In genomic region chr1:153534933-153535663, GRCh38 we compare ENCODE assay signal across 8 cellular contexts. TPM values are rescaled to one million over a fixed set of nuclear protein-coding genes. Genes with fewer than 3 reads are reported as not detected.
DNase-seq lines count a peak whose midpoint lies in the region; ATAC-seq and TF ChIP-seq lines count a peak whose summit lies in the region.

No MANE protein-coding gene starts in this region.

- TF ChIP-seq CTCF in BE2C (IDR thresholded peaks at IDR 0.05; ENCODE audit: low read depth, low read length) (no peak), fibroblast of the aortic adventitia (IDR thresholded peaks at IDR 0.05; ENCODE audit: insufficient read depth, low read length) (peak; percentile 26)
- no peak for TF ChIP-seq CTCF in activated CD8-positive, alpha-beta T cell treated with anti-CD3 and anti-CD28 coated beads for 36 hours (IDR thresholded peaks at IDR 0.05)

- peaks cover 17% of the 10 kb centered on the region for H3K36me3 Mint-ChIP-seq in activated CD8-positive, alpha-beta T cell treated with anti-CD3 and anti-CD28 coated beads for 36 hours (ENCODE audit: low read depth)

- H4K91ac ChIP-seq in neuronal stem cell (ENCODE audit: low read depth, low read length, poor library complexity) = peak overlapping the region; percentile 74

- H3K79me1 ChIP-seq in neuronal stem cell (ENCODE audit: low read depth, low read length) = no peaks in the 10 kb centered on the region

- H2AK5ac ChIP-seq in neuronal stem cell (ENCODE audit: low read depth, low read length) = peak overlapping the region; percentile 99

- DNase-seq in BE2C (no peak), fibroblast of the aortic adventitia (ENCODE audit: low read depth) (peak; percentile 61), neuronal stem cell (ENCODE audit: low spot score) (no peak), NCI-H1105 treated with DMSO at 0.1 percent for 48 hours (lab: John Stamatoyannopoulos, UW) (no peak), NCI-H82 (lab: John Stamatoyannopoulos, UW) (no peak)
- DNase-seq in activated CD8-positive, alpha-beta T cell treated with anti-CD3 and anti-CD28 coated beads for 36 hours = peak; percentile 64

- H3K9ac ChIP-seq in neuronal stem cell (ENCODE audit: low read depth, low read length, poor library complexity) = peak overlapping the region; percentile 79

- no peak overlapping the region for H4K8ac ChIP-seq in neuronal stem cell (ENCODE audit: low read depth, low read length)

- H3K9me3 ChIP-seq in BE2C = no peaks in the 10 kb centered on the region
- no peaks in the 10 kb centered on the region for H3K9me3 ChIP-seq in neuronal stem cell (replicated peaks in 1 of 2; ENCODE audit: control insufficient read depth in 2 of 2, insufficient read depth in 1 of 2, low read depth in 1 of 2, low read length in 2 of 2)

- H3K27ac Mint-ChIP-seq in activated CD8-positive, alpha-beta T cell treated with anti-CD3 and anti-CD28 coated beads for 36 hours = peak overlapping the region; percentile 96

- intact Hi-C loops in activated CD8-positive, alpha-beta T cell treated with anti-CD3 and anti-CD28 coated beads for 36 hours (cut with micrococcal nuclease) = no loop called here

- no peak overlapping the region for H3K27ac ChIP-seq in neuronal stem cell (replicated peaks; ENCODE audit: low read length)

- H3K4me1 Mint-ChIP-seq in activated CD8-positive, alpha-beta T cell treated with anti-CD3 and anti-CD28 coated beads for 36 hours (ENCODE audit: low read depth) = peaks cover 71% of the 10 kb centered on the region

- CTCF ChIA-PET in activated CD8-positive, alpha-beta T cell treated with anti-CD3 and anti-CD28 coated beads for 36 hours (lab: Charles Lee) = interaction anchor here (0.8 to 5.5 kb wide), 10 partner anchors 10 to 103 kb away, joined by 4 to 191 read pairs (median 8); partner anchors contain the start of genes CHTOP and S100A4

- no peak overlapping the region for H2AFZ ChIP-seq in neuronal stem cell (ENCODE audit: low read length)

- POLR2A ChIA-PET in activated CD8-positive, alpha-beta T cell treated with anti-CD3 and anti-CD28 coated beads for 36 hours (lab: Charles Lee) = interaction anchor here (0.7 to 7.9 kb wide), 14 partner anchors 9 to 387 kb away, joined by 3 to 97 read pairs (median 4); partner anchors contain the start of genes CHTOP, S100A3 and S100A4

- peak overlapping the region; percentile 60 for H3K4ac ChIP-seq in neuronal stem cell (ENCODE audit: low read length)

- H3K4me3 ChIP-seq in BE2C (ENCODE audit: low read depth, low read length) (peak overlapping the region; percentile 74), fibroblast of the aortic adventitia (ENCODE audit: low read depth, low read length) (peak overlapping the region; percentile 100), neuronal stem cell (ENCODE audit: low read length in 2 of 2) (peak overlapping the region in 1 of 2 donors; percentile 58)

- H3K27me3 ChIP-seq in BE2C (no peaks in the 10 kb centered on the region), neuronal stem cell (ENCODE audit: control insufficient read depth in 3 of 3, insufficient read depth in 3 of 3, low read depth in 1 of 3, low read length in 3 of 3) (peaks cover 0 to 51% (median 3%) of the 10 kb centered on the region in 3 experiments)

- no peak overlapping the region for H3K14ac ChIP-seq in neuronal stem cell (ENCODE audit: low read length)

- no peak overlapping the region for H3K23ac ChIP-seq in neuronal stem cell (ENCODE audit: low read depth, low read length, poor library complexity)

- H3K4me3 Mint-ChIP-seq in activated CD8-positive, alpha-beta T cell treated with anti-CD3 and anti-CD28 coated beads for 36 hours = peak overlapping the region; percentile 95

- no peaks in the 10 kb centered on the region for H3K9me3 Mint-ChIP-seq in activated CD8-positive, alpha-beta T cell treated with anti-CD3 and anti-CD28 coated beads for 36 hours

- H3K36me3 ChIP-seq in BE2C = no peaks in the 10 kb centered on the region
- H3K36me3 ChIP-seq in neuronal stem cell (replicated peaks in 1 of 2; ENCODE audit: control insufficient read depth in 2 of 2, insufficient read depth in 2 of 2, low read length in 2 of 2) = no peaks in the 10 kb centered on the region

- no peak overlapping the region for H3K4me2 ChIP-seq in neuronal stem cell (ENCODE audit: insufficient read depth, low read length, poor library complexity, severe bottlenecking)

- peak overlapping the region; percentile 73 for H3K18ac ChIP-seq in neuronal stem cell (ENCODE audit: low read length)

- H2BK12ac ChIP-seq in neuronal stem cell (ENCODE audit: low read length) = no peak overlapping the region

- WGBS in neuronal stem cell (ENCODE audit: extremely low coverage in 2 of 2, insufficient read length in 2 of 2, insufficient replicate concordance in 1 of 2), 2 donors = no CpG with 5 or more reads among the region's 6 CpGs

- peaks cover 39% of the 10 kb centered on the region for H3K4me1 ChIP-seq in BE2C
- H3K4me1 ChIP-seq in neuronal stem cell (ENCODE audit: control insufficient read depth in 2 of 2, insufficient read depth in 1 of 2, low read depth in 1 of 2, low read length in 2 of 2) = peaks cover 0 to 30% of the 10 kb centered on the region in 2 donors

- peak overlapping the region; percentile 86 for H2BK15ac ChIP-seq in neuronal stem cell (ENCODE audit: low read length)

- no peaks in the 10 kb centered on the region for H3K27me3 Mint-ChIP-seq in activated CD8-positive, alpha-beta T cell treated with anti-CD3 and anti-CD28 coated beads for 36 hours

- ATAC-seq in HG02884 (IDR thresholded peaks at IDR 0.05; ENCODE audit: unreplicated experiment) (peak; percentile 25), GM21390 (IDR thresholded peaks at IDR 0.05; ENCODE audit: unreplicated experiment) (no peak)
- ATAC-seq in activated CD8-positive, alpha-beta T cell treated with anti-CD3 and anti-CD28 coated beads for 36 hours = peak; percentile 16

- H2BK120ac ChIP-seq in neuronal stem cell (ENCODE audit: low read depth, low read length) = peak overlapping the region; percentile 58

- peak overlapping the region; percentile 72 for H2BK5ac ChIP-seq in neuronal stem cell (ENCODE audit: low read length)

RNA-seq across cellular contexts. Expression of gene S100A6, which starts 0.7 kb away (rescaled TPM):
- 998 TPM for polyA plus RNA-seq in BE2C (2012; ENCODE audit: insufficient read depth, insufficient read length, low read depth)
- total RNA-seq in activated CD8-positive, alpha-beta T cell treated with anti-CD3 and anti-CD28 coated beads for 36 hours = 100 to 1,000 TPM; 200 to 211 TPM
- total RNA-seq in fibroblast of the aortic adventitia (ENCODE audit: low replicate concordance) = 681 and 1,303 TPM in 2 replicates
- polyA plus RNA-seq in neuronal stem cell (2013, experiment 1 of 2) = 17.2 TPM
- 17.4 TPM for polyA plus RNA-seq in neuronal stem cell (2013, experiment 2 of 2)

RNA-seq across cellular contexts. Expression of gene S100A5, which starts 5.6 kb away (rescaled TPM):
- not detected for polyA plus RNA-seq in BE2C (2012; ENCODE audit: insufficient read depth, insufficient read length, low read depth)
- 1 to 10 TPM; 1.1 to 1.2 TPM for total RNA-seq in activated CD8-positive, alpha-beta T cell treated with anti-CD3 and anti-CD28 coated beads for 36 hours
- total RNA-seq in fibroblast of the aortic adventitia (ENCODE audit: low replicate concordance) = 0.99 TPM in 1 of 2 replicates, not detected in the other
- polyA plus RNA-seq in neuronal stem cell (2013, experiment 1 of 2) = not detected
- polyA plus RNA-seq in neuronal stem cell (2013, experiment 2 of 2) = not detected

RNA-seq across cellular contexts. Expression of gene S100A4, which starts 10.5 kb away (rescaled TPM):
- 109 TPM for polyA plus RNA-seq in BE2C (2012; ENCODE audit: insufficient read depth, insufficient read length, low read depth)
- total RNA-seq in activated CD8-positive, alpha-beta T cell treated with anti-CD3 and anti-CD28 coated beads for 36 hours = 100 to 1,000 TPM; 109 to 118 TPM
- total RNA-seq in fibroblast of the aortic adventitia (ENCODE audit: low replicate concordance) = 203 and 585 TPM in 2 replicates
- polyA plus RNA-seq in neuronal stem cell (2013, experiment 1 of 2) = 51.2 TPM
- polyA plus RNA-seq in neuronal stem cell (2013, experiment 2 of 2) = 52.2 TPM

RNA-seq across cellular contexts. Expression of gene S100A3, which starts 14.0 kb away (rescaled TPM):
- 0.69 TPM for polyA plus RNA-seq in BE2C (2012; ENCODE audit: insufficient read depth, insufficient read length, low read depth)
- total RNA-seq in activated CD8-positive, alpha-beta T cell treated with anti-CD3 and anti-CD28 coated beads for 36 hours = not detected
- 4.3 TPM in 1 of 2 replicates, not detected in the other for total RNA-seq in fibroblast of the aortic adventitia (ENCODE audit: low replicate concordance)
- 0.07 TPM for polyA plus RNA-seq in neuronal stem cell (2013, experiment 1 of 2)
- polyA plus RNA-seq in neuronal stem cell (2013, experiment 2 of 2) = 0.15 TPM

RNA-seq across cellular contexts. Expression of gene S100A2, which starts 30.5 kb away (rescaled TPM):
- polyA plus RNA-seq in BE2C (2012; ENCODE audit: insufficient read depth, insufficient read length, low read depth) = 5.6 TPM
- total RNA-seq in activated CD8-positive, alpha-beta T cell treated with anti-CD3 and anti-CD28 coated beads for 36 hours = under 1 TPM in 1 of 2 experiments, not detected in 1; 0.50 TPM
- total RNA-seq in fibroblast of the aortic adventitia (ENCODE audit: low replicate concordance) = 3.3 TPM in 1 of 2 replicates, not detected in the other
- 0.86 TPM for polyA plus RNA-seq in neuronal stem cell (2013, experiment 1 of 2)
- polyA plus RNA-seq in neuronal stem cell (2013, experiment 2 of 2) = 0.73 TPM

Comparison
In these comparisons a context has a peak if more than half of its experiments do, and no peak if none do; other contexts are left out.
1. DNase-seq: peak in activated CD8-positive, alpha-beta T cell treated with anti-CD3 and anti-CD28 coated beads for 36 hours (single experiment) and fibroblast of the aortic adventitia (single experiment); none in BE2C (single experiment), neuronal stem cell (single experiment), NCI-H1105 treated with DMSO at 0.1 percent for 48 hours (single experiment) and NCI-H82 (single experiment).